ENCODE assay signal across 9 cellular contexts in the genomic region with DNA sequence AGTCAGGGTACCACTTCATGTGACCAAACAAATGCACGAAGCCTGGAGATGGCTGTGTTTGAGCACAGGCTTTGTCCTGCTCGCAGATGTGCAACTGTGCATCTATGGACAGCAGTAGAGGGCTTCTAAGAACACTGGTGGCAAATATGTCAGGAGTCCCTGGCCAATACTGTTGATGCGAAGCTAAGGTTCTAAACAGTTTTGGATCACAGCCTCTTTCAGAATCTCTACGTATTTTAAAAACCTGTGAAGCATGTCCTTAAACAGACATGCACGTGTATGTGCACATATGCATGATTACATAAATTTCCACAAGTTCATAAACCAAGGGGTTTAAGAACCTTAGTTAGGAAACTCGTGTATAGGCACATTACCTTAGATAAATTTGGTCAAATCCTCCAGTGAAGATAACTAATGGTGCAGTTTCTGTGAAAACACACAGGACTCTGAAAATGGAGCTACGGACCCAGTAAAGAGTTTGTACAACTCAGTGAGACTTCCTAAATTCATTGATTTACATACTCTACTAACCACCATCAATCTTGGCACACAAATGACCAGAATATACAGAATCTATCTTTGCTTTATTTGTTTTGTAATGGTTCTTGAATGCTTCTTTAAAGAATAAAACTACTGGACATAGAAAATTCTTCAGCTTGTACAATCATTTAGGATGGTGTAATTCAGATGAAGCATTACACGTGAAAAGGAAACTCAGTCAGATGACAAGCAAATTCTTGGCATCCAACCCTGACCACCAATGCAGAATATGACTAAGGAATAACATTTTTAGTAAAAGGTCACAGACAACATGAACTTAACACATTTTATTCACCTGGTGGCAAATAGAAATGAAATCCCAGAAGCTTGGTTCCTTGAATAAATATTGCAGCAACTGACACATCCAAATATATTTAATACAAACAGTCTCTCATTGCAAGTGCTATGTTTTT. TPM values are rescaled to one million over a fixed set of nuclear protein-coding genes. Genes with fewer than 3 reads are reported as not detected.
DNase-seq lines count a peak whose midpoint lies in the region; ATAC-seq and TF ChIP-seq lines count a peak whose summit lies in the region.
"Had no signal": no experiment of that assay in that cellular context is flagged by ENCODE, and none has a peak within 500 bp of the region (broad histone marks: within the 10 kb centered on the region; RNA-seq: fewer than 3 reads in every experiment).

No MANE protein-coding gene starts in this region.

- no peak overlapping the region for H3K27ac ChIP-seq in DOHH2 (ENCODE audit: low read depth, low read length)

- peak overlapping the region; percentile 92 for H3K27ac Mint-ChIP-seq in chondrocyte (ENCODE audit: unreplicated experiment)

- H3K9me2 ChIP-seq in DOHH2 (replicated peaks; ENCODE audit: control insufficient read depth, low read length) = no peaks in the 10 kb centered on the region

- no peak for TF ChIP-seq CTCF in DOHH2 (IDR thresholded peaks at IDR 0.05; ENCODE audit: low read depth, low read length, poor library complexity, severe bottlenecking)
- TF ChIP-seq CTCF in chondrocyte (IDR thresholded peaks at IDR 0.05) = peak; percentile 8

- ATAC-seq in GM19468 (IDR thresholded peaks at IDR 0.05; ENCODE audit: extremely low read depth, unreplicated experiment) = peak; percentile 30
- peak; percentile 45 for ATAC-seq in HG03521 (IDR thresholded peaks at IDR 0.05; ENCODE audit: unreplicated experiment)

- H3F3A ChIP-seq in DOHH2 (ENCODE audit: control insufficient read depth, insufficient read depth) = no peaks in the 10 kb centered on the region

- no peak overlapping the region for H3K4me3 ChIP-seq in DOHH2 (ENCODE audit: low read length)
- H3K4me3 ChIP-seq: lung had no signal

- peaks cover 4% of the 10 kb centered on the region; the same call in 1 of the 2 replicates for H4K20me1 ChIP-seq in DOHH2 (ENCODE audit: control insufficient read depth, insufficient read depth, low read depth, low read length)

- H3K9me3 ChIP-seq in DOHH2 (ENCODE audit: control insufficient read depth, insufficient read depth, low read length) = no peaks in the 10 kb centered on the region

- H3K4me1 Mint-ChIP-seq in chondrocyte (ENCODE audit: low read depth) = peaks cover 68% of the 10 kb centered on the region

- no peak overlapping the region for H3K4me3 Mint-ChIP-seq in chondrocyte (ENCODE audit: unreplicated experiment)

- DNase-seq in chondrocyte (ENCODE audit: low spot score) (no peak), GDM1 (lab: John Stamatoyannopoulos, UW) (no peak), Ammon's horn (ENCODE audit: low spot score) (no peak), NCI-H510A treated with DMSO at 0.1 percent for 48 hours (lab: John Stamatoyannopoulos, UW) (no peak)
- no peak for DNase-seq in activated effector memory CD4-positive, alpha-beta T cell treated with anti-CD3 and anti-CD28 coated beads, Interleukin-2, amount 50 U/mL, for 16 hours

- peaks cover 45% of the 10 kb centered on the region for H3K36me3 ChIP-seq in DOHH2 (ENCODE audit: control insufficient read depth, low read length)

- H3K27me3 ChIP-seq in DOHH2 (ENCODE audit: control insufficient read depth, low read length) = no peaks in the 10 kb centered on the region

- peak overlapping the region; percentile 27 for H3K4me2 ChIP-seq in DOHH2 (ENCODE audit: low read length)

- peaks cover 56% of the 10 kb centered on the region for H3K4me1 ChIP-seq in DOHH2 (ENCODE audit: control insufficient read depth, low read length)

- no peaks in the 10 kb centered on the region for H3K9me3 Mint-ChIP-seq in chondrocyte (ENCODE audit: low read depth)

- peaks cover 97% of the 10 kb centered on the region for H3K79me2 ChIP-seq in DOHH2 (ENCODE audit: control insufficient read depth, low read length)

- H3K36me3 Mint-ChIP-seq in chondrocyte (ENCODE audit: low read depth) = no peaks in the 10 kb centered on the region

- H3K27me3 Mint-ChIP-seq in chondrocyte (ENCODE audit: low read depth) = no peaks in the 10 kb centered on the region

RNA-seq across cellular contexts. Expression of gene KCNQ5, which starts 27.4 kb away (rescaled TPM):
- 4.1 to 4.7 TPM (median 4.5 TPM) in 3 replicates for total RNA-seq in chondrocyte
